Comparison of ENCODE assay signal across 12 cellular contexts in genomic region chr5:52895070-52895469, GRCh38.
DNase-seq lines count a peak whose midpoint lies in the region; ATAC-seq and TF ChIP-seq lines count a peak whose summit lies in the region.
"Had no signal": no experiment of that assay in that cellular context is flagged by ENCODE, and none has a peak within 500 bp of the region (broad histone marks: within the 10 kb centered on the region; RNA-seq: fewer than 3 reads in every experiment).

No MANE protein-coding gene starts in this region.

- TF ChIP-seq POLR2A in prostate gland (IDR thresholded peaks at IDR 0.05) = no peak

- peaks cover 17% of the 10 kb centered on the region for H3K4me1 Mint-ChIP-seq in glutamatergic neuron (ENCODE audit: low read depth, unreplicated experiment)
- H3K4me1 Mint-ChIP-seq in activated T-helper 17 cell treated with anti-CD3 and anti-CD28 coated beads, Interleukin-2, amount 50 U/mL, for 72 hours = no peaks in the 10 kb centered on the region
- H3K4me1 Mint-ChIP-seq in stimulated activated naive B cell treated with anti-CD40 and anti-IgM and Interleukin-4, amounts not matched to agents 10 μg/mL and 1 μg/mL and 100 μg/mL, for 72 hours = no peaks in the 10 kb centered on the region

- H3K27ac ChIP-seq in prostate gland (peak overlapping the region; percentile 15 to 34), RWPE1 (no peak overlapping the region)

- H3K4me1 ChIP-seq in BE2C = peaks cover 22% of the 10 kb centered on the region
- H3K4me1 ChIP-seq in prostate gland (replicated peaks) = peaks cover 4% of the 10 kb centered on the region

- intact Hi-C loops in prostate gland (cut with DNase I) = no loop called here
- intact Hi-C loops in left colon (cut with DNase I, micrococcal nuclease) = loop anchor here in 1 of 2 donors (10.0 kb wide), 1 partner anchor 100 kb away; no protein-coding TSS in a partner anchor

- DNase-seq in BE2C = peak; percentile 76
- peak; percentile 71 for DNase-seq in NCI-H82 (lab: John Stamatoyannopoulos, UW)
- no peak for DNase-seq in glutamatergic neuron
- DNase-seq in prostate gland (ENCODE audit: low spot score) = no peak
- DNase-seq in RWPE1 (ENCODE audit: low spot score) = no peak
- no peak for DNase-seq in left colon
- no peak for DNase-seq in stimulated activated naive B cell treated with anti-CD40 and anti-IgM and Interleukin-4, amounts not matched to agents 10 μg/mL and 1 μg/mL and 100 μg/mL, for 72 hours
- DNase-seq: activated effector memory CD4-positive, alpha-beta T cell treated with Interleukin-2 at 50 U/mL for 16 hours; COR-L47; mucosa of descending colon; NCI-H226 had no signal

- H3K4me3 ChIP-seq in BE2C (ENCODE audit: low read depth, low read length) (no peak overlapping the region), prostate gland (no peak overlapping the region)
- H3K4me3 ChIP-seq: mucosa of descending colon had no signal

- no peak for ATAC-seq in activated T-helper 17 cell treated with anti-CD3 and anti-CD28 coated beads, Interleukin-2, amount 50 U/mL, for 72 hours (replicated peaks)
- no peak for ATAC-seq in left colon
- no peak for ATAC-seq in stimulated activated naive B cell treated with anti-CD40 and anti-IgM and Interleukin-4, amounts not matched to agents 10 μg/mL and 1 μg/mL and 100 μg/mL, for 72 hours (replicated peaks)
- ATAC-seq: mucosa of descending colon had no signal

- H3K27me3 ChIP-seq in BE2C (no peaks in the 10 kb centered on the region), prostate gland (replicated peaks; ENCODE audit: insufficient read depth) (no peaks in the 10 kb centered on the region)

- 23% methylated on average over 2 of the region's 2 CpGs for WGBS in prostate gland

- no peaks in the 10 kb centered on the region for H3K36me3 Mint-ChIP-seq in glutamatergic neuron (ENCODE audit: unreplicated experiment)
- H3K36me3 Mint-ChIP-seq in activated T-helper 17 cell treated with anti-CD3 and anti-CD28 coated beads, Interleukin-2, amount 50 U/mL, for 72 hours (ENCODE audit: low read depth) = no peaks in the 10 kb centered on the region
- no peaks in the 10 kb centered on the region for H3K36me3 Mint-ChIP-seq in stimulated activated naive B cell treated with anti-CD40 and anti-IgM and Interleukin-4, amounts not matched to agents 10 μg/mL and 1 μg/mL and 100 μg/mL, for 72 hours

- TF ChIP-seq CTCF in BE2C (IDR thresholded peaks at IDR 0.05; ENCODE audit: low read depth, low read length) = no peak
- TF ChIP-seq CTCF in glutamatergic neuron (IDR thresholded peaks at IDR 0.05; ENCODE audit: partially characterized antibody, unreplicated experiment) = no peak
- no peak for TF ChIP-seq CTCF in prostate gland (IDR thresholded peaks at IDR 0.05)
- no peak for TF ChIP-seq CTCF in RWPE1 (conservative IDR thresholded peaks at IDR 0.05; ENCODE audit: low read depth)

- CTCF ChIA-PET in RWPE1 (lab: Yijun Ruan, JAX) = no interaction called here

- H3K27ac Mint-ChIP-seq in glutamatergic neuron (ENCODE audit: unreplicated experiment) = peak overlapping the region; percentile 45
- no peak overlapping the region for H3K27ac Mint-ChIP-seq in activated T-helper 17 cell treated with anti-CD3 and anti-CD28 coated beads, Interleukin-2, amount 50 U/mL, for 72 hours
- no peak overlapping the region for H3K27ac Mint-ChIP-seq in stimulated activated naive B cell treated with anti-CD40 and anti-IgM and Interleukin-4, amounts not matched to agents 10 μg/mL and 1 μg/mL and 100 μg/mL, for 72 hours

- POLR2A ChIA-PET in RWPE1 (lab: Yijun Ruan, JAX; ENCODE audit: low non-redundant PET) = no interaction called here

- H3K9me3 ChIP-seq in BE2C (no peaks in the 10 kb centered on the region), prostate gland (no peaks in the 10 kb centered on the region)
- H3K9me3 ChIP-seq: mucosa of descending colon had no signal

- H3K4me3 Mint-ChIP-seq in glutamatergic neuron (ENCODE audit: unreplicated experiment) = peak overlapping the region; percentile 10
- H3K4me3 Mint-ChIP-seq in activated T-helper 17 cell treated with anti-CD3 and anti-CD28 coated beads, Interleukin-2, amount 50 U/mL, for 72 hours = no peak overlapping the region
- no peak overlapping the region for H3K4me3 Mint-ChIP-seq in stimulated activated naive B cell treated with anti-CD40 and anti-IgM and Interleukin-4, amounts not matched to agents 10 μg/mL and 1 μg/mL and 100 μg/mL, for 72 hours

- no peaks in the 10 kb centered on the region for H3K27me3 Mint-ChIP-seq in glutamatergic neuron (ENCODE audit: unreplicated experiment)
- no peaks in the 10 kb centered on the region for H3K27me3 Mint-ChIP-seq in activated T-helper 17 cell treated with anti-CD3 and anti-CD28 coated beads, Interleukin-2, amount 50 U/mL, for 72 hours
- H3K27me3 Mint-ChIP-seq in stimulated activated naive B cell treated with anti-CD40 and anti-IgM and Interleukin-4, amounts not matched to agents 10 μg/mL and 1 μg/mL and 100 μg/mL, for 72 hours = peaks cover 5 to 26% of the 10 kb centered on the region in 2 donors

- H3K9me3 Mint-ChIP-seq in glutamatergic neuron (ENCODE audit: unreplicated experiment) = peaks cover 3% of the 10 kb centered on the region
- H3K9me3 Mint-ChIP-seq in activated T-helper 17 cell treated with anti-CD3 and anti-CD28 coated beads, Interleukin-2, amount 50 U/mL, for 72 hours = no peaks in the 10 kb centered on the region
- H3K9me3 Mint-ChIP-seq in stimulated activated naive B cell treated with anti-CD40 and anti-IgM and Interleukin-4, amounts not matched to agents 10 μg/mL and 1 μg/mL and 100 μg/mL, for 72 hours = no peaks in the 10 kb centered on the region

- H3K36me3 ChIP-seq in BE2C (peaks cover 10% of the 10 kb centered on the region; the same call in 1 of the 2 replicates), prostate gland (no peaks in the 10 kb centered on the region)

Comparison
In these comparisons a context has a peak if more than half of its experiments do, and no peak if none do; other contexts are left out.
1. DNase-seq: peak in BE2C (single experiment) and NCI-H82 (single experiment); none in glutamatergic neuron (single experiment), prostate gland (single experiment), RWPE1 (single experiment), left colon (0 of 2) and stimulated activated naive B cell treated with anti-CD40 and anti-IgM and Interleukin-4, amounts not matched to agents 10 μg/mL and 1 μg/mL and 100 μg/mL, for 72 hours (single experiment).